In genomic region chr1:173863224-173864151, GRCh38 we compare ENCODE assay signal across 10 cellular contexts. TPM values are rescaled to one million over a fixed set of nuclear protein-coding genes. Genes with fewer than 3 reads are reported as not detected.
DNase-seq lines count a peak whose midpoint lies in the region; ATAC-seq and TF ChIP-seq lines count a peak whose summit lies in the region.
"Had no signal": no experiment of that assay in that cellular context is flagged by ENCODE, and none has a peak within 500 bp of the region (broad histone marks: within the 10 kb centered on the region; RNA-seq: fewer than 3 reads in every experiment).

No MANE protein-coding gene starts in this region.

- POLR2A ChIA-PET in MCF 10A (lab: Yijun Ruan, JAX) = interaction anchor here (0.7 to 7.7 kb wide), 10 partner anchors 9 to 1127 kb away, joined by 3 to 118 read pairs (median 6); partner anchors contain the start of genes CENPL, DARS2, PRDX6 and RABGAP1L

- H3F3A ChIP-seq in OCI-LY1 (ENCODE audit: insufficient read depth, low read length) = peaks cover 37% of the 10 kb centered on the region; the same call in 1 of the 2 replicates

- H3K27ac Mint-ChIP-seq in MCF 10A (ENCODE audit: low read depth, unreplicated experiment) = peak overlapping the region; percentile 96
- peak overlapping the region; percentile 84 for H3K27ac Mint-ChIP-seq in stimulated activated memory B cell treated with anti-CD40 and anti-IgM and Interleukin-4, amounts not matched to agents 10 μg/mL and 1 μg/mL and 100 μg/mL, for 72 hours

- DNase-seq in MCF 10A (ENCODE audit: unreplicated experiment) (peak; percentile 28), breast epithelium (ENCODE audit: low spot score in 2 of 2) (no peak), mammary epithelial cell (no peak), AG20443 (ENCODE audit: low spot score) (no peak), NCI-H1105 (lab: John Stamatoyannopoulos, UW) (no peak)
- DNase-seq: dermis blood vessel endothelial cell, NCI-H1092 had no signal

- H3K79me2 ChIP-seq in OCI-LY1 (ENCODE audit: insufficient read depth, low read length) (peaks cover 21% of the 10 kb centered on the region), mammary epithelial cell (ENCODE audit: insufficient read depth, low read length) (peaks cover 38% of the 10 kb centered on the region)

- BruUV-seq in MCF 10A (replicated peaks; lab: Mats Ljungman, UMichigan) = no TSS peak
- BruUV-seq in mammary epithelial cell (replicated peaks; lab: Mats Ljungman, UMichigan) = no TSS peak

- no peak for ATAC-seq in stimulated activated memory B cell treated with anti-CD40 and anti-IgM and Interleukin-4, amounts not matched to agents 10 μg/mL and 1 μg/mL and 100 μg/mL, for 72 hours
- ATAC-seq in HG03378 (IDR thresholded peaks at IDR 0.05; ENCODE audit: unreplicated experiment) = no peak

- H3K4me2 ChIP-seq in OCI-LY1 (ENCODE audit: low read length) (peak overlapping the region; percentile 89), mammary epithelial cell (ENCODE audit: insufficient read depth, low read depth, low read length) (peak overlapping the region; percentile 28)

- H4K20me1 ChIP-seq in OCI-LY1 (ENCODE audit: insufficient read depth, low read length) (no peaks in the 10 kb centered on the region), mammary epithelial cell (ENCODE audit: insufficient read depth, low read length) (peaks cover 23% of the 10 kb centered on the region)

- H3K9ac ChIP-seq in OCI-LY1 (ENCODE audit: low read length) = no peak overlapping the region
- H3K9ac ChIP-seq in mammary epithelial cell (ENCODE audit: insufficient read depth, low read length) = no peak overlapping the region

- intact Hi-C loops in MCF 10A (cut with micrococcal nuclease) (no loop called here), breast epithelium (cut with DNase I; ENCODE audit: low total_unique reads) (no loop called here), mammary epithelial cell (cut with micrococcal nuclease) (no loop called here)

- no peaks in the 10 kb centered on the region for H3K9me2 ChIP-seq in OCI-LY1 (ENCODE audit: low read depth, low read length)

- H3K4me3 Mint-ChIP-seq in MCF 10A (ENCODE audit: unreplicated experiment) = peak overlapping the region; percentile 94
- peak overlapping the region; percentile 44 for H3K4me3 Mint-ChIP-seq in stimulated activated memory B cell treated with anti-CD40 and anti-IgM and Interleukin-4, amounts not matched to agents 10 μg/mL and 1 μg/mL and 100 μg/mL, for 72 hours

- TF ChIP-seq CTCF in MCF 10A (IDR thresholded peaks at IDR 0.05; ENCODE audit: unreplicated experiment) (no peak), breast epithelium (IDR thresholded peaks at IDR 0.05) (no peak), OCI-LY1 (IDR thresholded peaks at IDR 0.05; ENCODE audit: low read length) (no peak), mammary epithelial cell (conservative IDR thresholded peaks at IDR 0.05 in 1 of 2, IDR thresholded peaks at IDR 0.05 in 1 of 2; ENCODE audit: extremely low read depth in 1 of 2, insufficient read depth in 1 of 2, low read depth in 1 of 2, low read length in 2 of 2) (no peak)

- CTCF ChIA-PET in MCF 10A (lab: Yijun Ruan, JAX) = interaction anchor here (0.7 to 3.2 kb wide), 8 partner anchors 12 to 444 kb away, joined by 3 to 9 read pairs (median 4); no protein-coding TSS in a partner anchor
- CTCF ChIA-PET in mammary epithelial cell (lab: Charles Lee; ENCODE audit: low non-redundant PET) = no interaction called here

- H3K36me3 Mint-ChIP-seq in MCF 10A (ENCODE audit: insufficient read depth, unreplicated experiment) = peaks cover 94% of the 10 kb centered on the region
- peaks cover 61% of the 10 kb centered on the region for H3K36me3 Mint-ChIP-seq in stimulated activated memory B cell treated with anti-CD40 and anti-IgM and Interleukin-4, amounts not matched to agents 10 μg/mL and 1 μg/mL and 100 μg/mL, for 72 hours

- H3K27me3 ChIP-seq in breast epithelium (no peaks in the 10 kb centered on the region), OCI-LY1 (ENCODE audit: insufficient read depth, low read length) (no peaks in the 10 kb centered on the region), mammary epithelial cell (ENCODE audit: insufficient read depth, low read length) (no peaks in the 10 kb centered on the region)

- H3K36me3 ChIP-seq in breast epithelium (no peaks in the 10 kb centered on the region), OCI-LY1 (ENCODE audit: insufficient read depth, low read length) (peaks cover 71% of the 10 kb centered on the region), mammary epithelial cell (ENCODE audit: insufficient read depth, low read length) (peaks cover 42% of the 10 kb centered on the region)

- H3K4me1 ChIP-seq in breast epithelium (peaks cover 0 to 4% of the 10 kb centered on the region in 2 donors), OCI-LY1 (ENCODE audit: insufficient read depth, low read length, severe bottlenecking) (peaks cover 38% of the 10 kb centered on the region), mammary epithelial cell (ENCODE audit: insufficient read depth, low read length) (peaks cover 9% of the 10 kb centered on the region)

- dilution Hi-C loops in mammary epithelial cell (cut with HindIII; ENCODE audit: low sequenced_read_pairs) = no loop called here

- H2AFZ ChIP-seq in OCI-LY1 (ENCODE audit: low read length) (no peak overlapping the region), mammary epithelial cell (ENCODE audit: low read depth, low read length) (no peak overlapping the region)

- H3K4me1 Mint-ChIP-seq in MCF 10A (ENCODE audit: insufficient read depth, unreplicated experiment) = peaks cover 34% of the 10 kb centered on the region
- H3K4me1 Mint-ChIP-seq in stimulated activated memory B cell treated with anti-CD40 and anti-IgM and Interleukin-4, amounts not matched to agents 10 μg/mL and 1 μg/mL and 100 μg/mL, for 72 hours = peaks cover 49% of the 10 kb centered on the region

- H3K9me3 ChIP-seq in breast epithelium (no peaks in the 10 kb centered on the region), OCI-LY1 (ENCODE audit: low read length) (no peaks in the 10 kb centered on the region), mammary epithelial cell (replicated peaks; ENCODE audit: insufficient read depth, low read length) (no peaks in the 10 kb centered on the region)

- no peaks in the 10 kb centered on the region for H3K9me3 Mint-ChIP-seq in MCF 10A (ENCODE audit: unreplicated experiment)
- H3K9me3 Mint-ChIP-seq in stimulated activated memory B cell treated with anti-CD40 and anti-IgM and Interleukin-4, amounts not matched to agents 10 μg/mL and 1 μg/mL and 100 μg/mL, for 72 hours = no peaks in the 10 kb centered on the region

- H3K27ac ChIP-seq in breast epithelium (no peak overlapping the region), OCI-LY1 (ENCODE audit: low read depth, low read length, poor library complexity, severe bottlenecking) (peak overlapping the region; percentile 85), mammary epithelial cell (ENCODE audit: insufficient read depth, low read depth, low read length) (no peak overlapping the region)

- H3K4me3 ChIP-seq in breast epithelium = no peak overlapping the region
- H3K4me3 ChIP-seq in OCI-LY1 (ENCODE audit: low read depth, low read length, poor library complexity, severe bottlenecking) = no peak overlapping the region
- peak overlapping the region in 1 of 3 experiments; percentile 85 for H3K4me3 ChIP-seq in mammary epithelial cell (replicated peaks in 1 of 3; ENCODE audit: insufficient read depth in 1 of 3, low read depth in 2 of 3, low read length in 3 of 3)

- TF ChIP-seq POLR2A in breast epithelium (IDR thresholded peaks at IDR 0.05) = no peak

- H3K27me3 Mint-ChIP-seq in MCF 10A (ENCODE audit: insufficient read depth, unreplicated experiment) = no peaks in the 10 kb centered on the region
- H3K27me3 Mint-ChIP-seq in stimulated activated memory B cell treated with anti-CD40 and anti-IgM and Interleukin-4, amounts not matched to agents 10 μg/mL and 1 μg/mL and 100 μg/mL, for 72 hours = no peaks in the 10 kb centered on the region

- in situ Hi-C loops in mammary epithelial cell (cut with MboI; ENCODE audit: low sequenced_read_pairs in 2 of 2) = no loop called here

RNA-seq across cellular contexts. Expression of gene GAS5, which starts 4.3 kb away (rescaled TPM):
- 3,184 and 3,772 TPM in 2 replicates for total RNA-seq in MCF 10A (2022)
- 100 to 1,000 TPM; 320 to 763 (median 754) TPM for total RNA-seq in breast epithelium
- 100 to 1,000 TPM; 396 to 722 TPM for total RNA-seq in mammary epithelial cell
- polyA plus RNA-seq in mammary epithelial cell = 459 TPM
- 174 TPM for polyA minus RNA-seq in mammary epithelial cell

RNA-seq across cellular contexts. Expression of gene ZBTB37, which starts 4.7 kb away (rescaled TPM):
- total RNA-seq in MCF 10A (2022) (12.8 and 15.2 TPM in 2 replicates), breast epithelium (10 to 100 TPM; 10.2 to 15.7 (median 15.4) TPM), mammary epithelial cell (1 to 10 TPM; 5.5 to 5.6 TPM)
- 1.7 TPM for polyA plus RNA-seq in mammary epithelial cell
- polyA minus RNA-seq in mammary epithelial cell = 4.8 TPM

RNA-seq across cellular contexts. Expression of gene CENPL, which starts 38.8 kb away (rescaled TPM):
- 14.1 and 24.5 TPM in 2 replicates for total RNA-seq in MCF 10A (2022)
- total RNA-seq in breast epithelium = 1 to 10 TPM; 4.5 to 6.0 (median 4.6) TPM
- total RNA-seq in mammary epithelial cell = 10 to 100 TPM in 1 of 2 donors, 1 to 10 TPM in 1; 7.7 to 21.6 TPM
- polyA plus RNA-seq in mammary epithelial cell = 10.2 TPM
- polyA minus RNA-seq in mammary epithelial cell = 9.3 TPM

RNA-seq across cellular contexts. Expression of gene DARS2, which starts 39.0 kb away (rescaled TPM):
- total RNA-seq in MCF 10A (2022) = 34.6 and 40.4 TPM in 2 replicates
- 10 to 100 TPM in 2 of 3 donors, 1 to 10 TPM in 1; 9.4 to 15.8 (median 14.1) TPM for total RNA-seq in breast epithelium
- total RNA-seq in mammary epithelial cell = 10 to 100 TPM; 22.3 to 29.9 TPM
- 32.5 TPM for polyA plus RNA-seq in mammary epithelial cell
- 49.3 TPM for polyA minus RNA-seq in mammary epithelial cell

RNA-seq across cellular contexts. Expression of gene SERPINC1, which starts 53.6 kb away (rescaled TPM):
- total RNA-seq in MCF 10A (2022) (not detected in 2 replicates), breast epithelium (under 1 TPM in 1 of 3 donors, not detected in 2; 0.32 TPM), mammary epithelial cell (under 1 TPM in 1 of 2 donors, not detected in 1; 0.17 TPM)
- 0.09 TPM for polyA plus RNA-seq in mammary epithelial cell
- polyA minus RNA-seq in mammary epithelial cell = not detected
- total RNA-seq: dermis blood vessel endothelial cell had no signal
